8 cellular contexts compared by ENCODE assay signal in genomic region chr22:41092023-41092817, GRCh38. TPM values are rescaled to one million over a fixed set of nuclear protein-coding genes. Genes with fewer than 3 reads are reported as not detected.
DNase-seq lines count a peak whose midpoint lies in the region; ATAC-seq lines count a peak whose summit lies in the region.

EP300 (plus strand) TSS chr22:41092592; CDS start chr22:41093005, 413 bp downstream.

- H3K4me1 ChIP-seq in endocrine pancreas (ENCODE audit: control insufficient read depth, insufficient read depth, low read length), result peaks cover 4% of the 10 kb centered on the region
- H3K4me1 ChIP-seq in mesodermal cell (ENCODE audit: control insufficient read depth, insufficient read depth, low read length, poor library complexity, severe bottlenecking), result no peaks in the 10 kb centered on the region

- peak; percentile 49 to 58 for DNase-seq in AML-193 (lab: John Stamatoyannopoulos, UW)
- DNase-seq in NK-92 treated with Interleukin-12 subunit alpha and Interleukin-12 subunit beta, amount 100 ng/mL, for 24 hours (lab: John Stamatoyannopoulos, UW), result peak; percentile 79
- DNase-seq in activated CD8-positive, alpha-beta memory T cell treated with anti-CD3 and anti-CD28 coated beads, Interleukin-2, amount 10 ng/mL, durations not matched to agents 7 days and 5 days, result peak; percentile 94
- peak; percentile 74 to 81 for DNase-seq in stimulated activated CD8-positive, alpha-beta memory T cell treated with anti-CD3 and anti-CD28 coated beads, Interleukin-15, amount 100 ng/mL, for 4 hours (ENCODE audit: low read depth in 2 of 2)

- H3K27ac Mint-ChIP-seq in activated CD8-positive, alpha-beta memory T cell treated with anti-CD3 and anti-CD28 coated beads, Interleukin-2, amount 10 ng/mL, durations not matched to agents 7 days and 5 days, result peak within 1 kb of the TSS; percentile 99

- peak within 1 kb of the TSS; percentile 95 for H3K4me3 Mint-ChIP-seq in activated CD8-positive, alpha-beta memory T cell treated with anti-CD3 and anti-CD28 coated beads, Interleukin-2, amount 10 ng/mL, durations not matched to agents 7 days and 5 days

- peaks cover 20% of the 10 kb centered on the region for H3K36me3 Mint-ChIP-seq in activated CD8-positive, alpha-beta memory T cell treated with anti-CD3 and anti-CD28 coated beads, Interleukin-2, amount 10 ng/mL, durations not matched to agents 7 days and 5 days

- H3K27ac ChIP-seq in mesodermal cell (ENCODE audit: low read depth, low read length, severe bottlenecking), result peak within 1 kb of the TSS; percentile 99

- H3K27me3 Mint-ChIP-seq in activated CD8-positive, alpha-beta memory T cell treated with anti-CD3 and anti-CD28 coated beads, Interleukin-2, amount 10 ng/mL, durations not matched to agents 7 days and 5 days, result no peaks in the 10 kb centered on the region

- H3K4me3 ChIP-seq in endocrine pancreas (ENCODE audit: control insufficient read depth, insufficient read depth, low read length) (peak within 1 kb of the TSS; percentile 100), mesodermal cell (ENCODE audit: extremely low read depth, insufficient read depth, low read length, poor library complexity, severe bottlenecking) (peak within 1 kb of the TSS; percentile 96)

- H3K9me3 Mint-ChIP-seq in activated CD8-positive, alpha-beta memory T cell treated with anti-CD3 and anti-CD28 coated beads, Interleukin-2, amount 10 ng/mL, durations not matched to agents 7 days and 5 days (ENCODE audit: low read depth), result no peaks in the 10 kb centered on the region

- H3K9me3 ChIP-seq in endocrine pancreas (ENCODE audit: control insufficient read depth, low read length) (no peaks in the 10 kb centered on the region), mesodermal cell (ENCODE audit: control insufficient read depth, low read length) (no peaks in the 10 kb centered on the region)

- 0% methylated on average over 58 to 77 of the region's 112 CpGs for WGBS in mesodermal cell (ENCODE audit: insufficient coverage in 2 of 2), 2 experiments

- H3K4me1 Mint-ChIP-seq in activated CD8-positive, alpha-beta memory T cell treated with anti-CD3 and anti-CD28 coated beads, Interleukin-2, amount 10 ng/mL, durations not matched to agents 7 days and 5 days, result peaks cover 27% of the 10 kb centered on the region

- peak; percentile 46 for ATAC-seq in GM18868 (IDR thresholded peaks at IDR 0.05; ENCODE audit: unreplicated experiment)
- ATAC-seq in HG03135 (IDR thresholded peaks at IDR 0.05; ENCODE audit: unreplicated experiment), result peak; percentile 50
- ATAC-seq in activated CD8-positive, alpha-beta memory T cell treated with anti-CD3 and anti-CD28 coated beads, Interleukin-2, amount 10 ng/mL, durations not matched to agents 7 days and 5 days, result peak; percentile 52

- H3K36me3 ChIP-seq in endocrine pancreas (ENCODE audit: control insufficient read depth, insufficient read depth, low read length), result no peaks in the 10 kb centered on the region
- peaks cover 11% of the 10 kb centered on the region for H3K36me3 ChIP-seq in mesodermal cell (ENCODE audit: control insufficient read depth, insufficient read depth, low read length)

- no peaks in the 10 kb centered on the region for H3K27me3 ChIP-seq in endocrine pancreas (ENCODE audit: control insufficient read depth, insufficient read depth, low read length)

- CTCF ChIA-PET in activated CD8-positive, alpha-beta memory T cell treated with anti-CD3 and anti-CD28 coated beads, Interleukin-2, amount 10 ng/mL, durations not matched to agents 7 days and 5 days (lab: Charles Lee), result interaction anchor here (1.1 to 3.3 kb wide), 4 partner anchors 23 to 170 kb away, joined by 4 to 17 read pairs (median 6); partner anchors contain the start of gene RBX1

- H3K9ac ChIP-seq in endocrine pancreas (ENCODE audit: control insufficient read depth, insufficient read depth, low read length), result peak within 1 kb of the TSS; percentile 97

RNA-seq across cellular contexts. Expression of gene EP300, which starts in this region (rescaled TPM):
- 10 to 100 TPM; 61.1 to 61.9 TPM for total RNA-seq in activated CD8-positive, alpha-beta memory T cell treated with anti-CD3 and anti-CD28 coated beads, Interleukin-2, amount 10 ng/mL, durations not matched to agents 7 days and 5 days
- polyA plus RNA-seq in mesodermal cell (2013, experiment 1 of 2), result 41.2 TPM
- polyA plus RNA-seq in mesodermal cell (2013, experiment 2 of 2), result 36.2 TPM

Comparison
In these comparisons a context has a peak if more than half of its experiments do, and no peak if none do; other contexts are left out.
1. Peak in every context shown above with its lines: DNase-seq, ATAC-seq, H3K4me3 ChIP-seq and H3K27ac ChIP-seq.